In genomic region chr6:154510144-154510905, GRCh38 we compare ENCODE assay signal across 8 cellular contexts. TPM values are rescaled to one million over a fixed set of nuclear protein-coding genes. Genes with fewer than 3 reads are reported as not detected.
DNase-seq lines count a peak whose midpoint lies in the region; ATAC-seq and TF ChIP-seq lines count a peak whose summit lies in the region.

Gene CNKSR3, minus strand, starts transcription at chr6:154510685. Its CDS starts 571 bp downstream, at chr6:154510114.

- H3K9me3 ChIP-seq in parathyroid adenoma (ENCODE audit: control insufficient read depth, low read length) = no peaks in the 10 kb centered on the region

- H3K9ac ChIP-seq in parathyroid adenoma = peak within 1 kb of the TSS; percentile 33

- DNase-seq in DMS153 (lab: John Stamatoyannopoulos, UW) (peak; percentile 91), HS-27A (ENCODE audit: low read depth) (peak; percentile 82), NOMO-1 (lab: John Stamatoyannopoulos, UW; ENCODE audit: unreplicated experiment in 2 of 2) (peak; percentile 27 to 37), left ventricle myocardium superior (peak; percentile 90)
- no peak for DNase-seq in effector CD4-positive, alpha-beta T cell

- H3K4me1 ChIP-seq in parathyroid adenoma = no peaks in the 10 kb centered on the region

- no peaks in the 10 kb centered on the region for H3K27me3 ChIP-seq in parathyroid adenoma (ENCODE audit: control insufficient read depth, insufficient read depth, low read length)

- peaks cover 5% of the 10 kb centered on the region for H3K79me2 ChIP-seq in parathyroid adenoma

- intact Hi-C loops in left ventricle myocardium superior (cut with micrococcal nuclease) = loop anchor here (10.0 kb wide), 1 partner anchor 84 kb away; no protein-coding TSS in a partner anchor

- ATAC-seq in GM21360 (IDR thresholded peaks at IDR 0.05; ENCODE audit: unreplicated experiment) (peak; percentile 81), left ventricle myocardium superior (peak; percentile 90)

- peak within 1 kb of the TSS; percentile 89 for H3K27ac ChIP-seq in angular gyrus (ENCODE audit: low read depth, low read length)
- H3K27ac ChIP-seq in parathyroid adenoma = peak within 1 kb of the TSS; percentile 79

- H3K4me2 ChIP-seq in parathyroid adenoma (ENCODE audit: low read length) = peak within 1 kb of the TSS; percentile 91

- H3K36me3 ChIP-seq in parathyroid adenoma (ENCODE audit: control insufficient read depth, insufficient read depth, low read length) = no peaks in the 10 kb centered on the region

- peak within 1 kb of the TSS; percentile 91 for H2AFZ ChIP-seq in parathyroid adenoma

- no peak for TF ChIP-seq CTCF in parathyroid adenoma (IDR thresholded peaks at IDR 0.05)

- H3K4me3 ChIP-seq in parathyroid adenoma (ENCODE audit: low read depth, low read length) = peak within 1 kb of the TSS; percentile 69

RNA-seq across cellular contexts. Expression of gene CNKSR3, which starts in this region (rescaled TPM):
- 20.6 TPM for total RNA-seq in left ventricle myocardium superior
